ENCODE assay signal across 24 cellular contexts in the genomic region with DNA sequence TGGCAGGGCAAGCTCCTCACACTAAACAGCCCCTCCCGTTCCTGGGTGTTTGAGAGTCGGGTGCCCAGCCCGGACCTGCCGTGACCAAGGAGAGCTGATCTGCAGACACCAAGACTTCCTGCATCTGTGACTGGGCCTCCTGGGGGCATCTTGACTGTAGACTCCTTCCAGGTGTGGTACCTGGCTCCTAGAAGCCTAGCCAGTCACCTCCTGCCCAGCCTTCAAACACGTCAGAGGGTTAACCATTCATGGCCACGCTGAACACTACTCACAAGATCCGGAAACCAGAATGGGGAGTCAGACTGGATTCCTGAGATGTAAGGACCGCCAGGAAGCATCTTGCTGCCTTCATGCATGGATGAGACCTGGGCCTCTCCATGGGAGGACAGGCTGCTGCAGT. TPM values are rescaled to one million over a fixed set of nuclear protein-coding genes. Genes with fewer than 3 reads are reported as not detected.
DNase-seq lines count a peak whose midpoint lies in the region; FAIRE-seq and TF ChIP-seq lines count a peak whose summit lies in the region.
"Had no signal": no experiment of that assay in that cellular context is flagged by ENCODE, and none has a peak within 500 bp of the region (broad histone marks: within the 10 kb centered on the region; RNA-seq: fewer than 3 reads in every experiment).

No MANE protein-coding gene starts in this region.

- H3K27ac Mint-ChIP-seq in chondrocyte (ENCODE audit: unreplicated experiment) = no peak overlapping the region
- H3K27ac Mint-ChIP-seq in type B pancreatic cell = peak overlapping the region; percentile 97
- H3K27ac Mint-ChIP-seq: activated CD8-positive, alpha-beta memory T cell treated with anti-CD3 and anti-CD28 coated beads, Interleukin-2, amount 10 ng/mL, durations not matched to agents 7 days and 5 days; activated naive CD4-positive, alpha-beta T cell treated with anti-CD3 and anti-CD28 coated beads, Interleukin-2, amount 50 U/mL, for 72 hours; activated T-helper 17 cell treated with anti-CD3 and anti-CD28 coated beads, Interleukin-2, amount 50 U/mL, for 72 hours; CD8-positive, alpha-beta T cell had no signal

- TF ChIP-seq CTCF in chondrocyte (IDR thresholded peaks at IDR 0.05) (no peak), type B pancreatic cell (conservative IDR thresholded peaks at IDR 0.05) (no peak), GM20000 (IDR thresholded peaks at IDR 0.05; ENCODE audit: extremely low read depth, missing control alignments) (no peak)

- H3K4me1 Mint-ChIP-seq in chondrocyte (ENCODE audit: low read depth) (peaks cover 4% of the 10 kb centered on the region), type B pancreatic cell (ENCODE audit: unreplicated experiment) (peaks cover 19% of the 10 kb centered on the region)

- H3K9me3 Mint-ChIP-seq in chondrocyte (ENCODE audit: low read depth) = no peaks in the 10 kb centered on the region
- no peaks in the 10 kb centered on the region for H3K9me3 Mint-ChIP-seq in type B pancreatic cell
- H3K9me3 Mint-ChIP-seq: activated naive CD4-positive, alpha-beta T cell treated with anti-CD3 and anti-CD28 coated beads, Interleukin-2, amount 50 U/mL, for 72 hours; activated T-helper 17 cell treated with anti-CD3 and anti-CD28 coated beads, Interleukin-2, amount 50 U/mL, for 72 hours; CD8-positive, alpha-beta T cell; naive thymus-derived CD8-positive, alpha-beta T cell had no signal

- H3K36me3 Mint-ChIP-seq in chondrocyte (ENCODE audit: low read depth) (no peaks in the 10 kb centered on the region), type B pancreatic cell (no peaks in the 10 kb centered on the region)
- H3K36me3 Mint-ChIP-seq: activated CD8-positive, alpha-beta memory T cell treated with anti-CD3 and anti-CD28 coated beads, Interleukin-2, amount 10 ng/mL, durations not matched to agents 7 days and 5 days; activated naive CD4-positive, alpha-beta T cell treated with anti-CD3 and anti-CD28 coated beads, Interleukin-2, amount 50 U/mL, for 72 hours; CD8-positive, alpha-beta T cell; naive thymus-derived CD8-positive, alpha-beta T cell had no signal

- H3K27me3 Mint-ChIP-seq in chondrocyte (ENCODE audit: low read depth) (no peaks in the 10 kb centered on the region), type B pancreatic cell (no peaks in the 10 kb centered on the region)
- H3K27me3 Mint-ChIP-seq: activated CD8-positive, alpha-beta memory T cell treated with anti-CD3 and anti-CD28 coated beads, Interleukin-2, amount 10 ng/mL, durations not matched to agents 7 days and 5 days; activated T-helper 17 cell treated with anti-CD3 and anti-CD28 coated beads, Interleukin-2, amount 50 U/mL, for 72 hours; naive thymus-derived CD8-positive, alpha-beta T cell had no signal

- DNase-seq in HT-29 (ENCODE audit: low spot score) (peak; percentile 81), chondrocyte (ENCODE audit: low spot score) (peak; percentile 72), left kidney (ENCODE audit: low read depth, low spot score) (peak; percentile 72), type B pancreatic cell (ENCODE audit: extremely low spot score, unreplicated experiment) (no peak), hepatic stellate cell (ENCODE audit: low spot score) (no peak), urothelium cell line (ENCODE audit: low spot score) (no peak), GM20000 (ENCODE audit: low spot score) (no peak)
- DNase-seq: activated CD4-positive, alpha-beta T cell treated with anti-CD3 and anti-CD28 coated beads for 48 hours; activated CD8-positive, alpha-beta memory T cell treated with anti-CD3 and anti-CD28 coated beads, Interleukin-2, amount 10 ng/mL, durations not matched to agents 7 days and 5 days; DMS53; GM23248; mesendoderm; NCI-H1092; NCI-H2029; sigmoid colon; SJCRH30; T-helper 1 cell had no signal

- no peak for FAIRE-seq in urothelium cell line (lab: Jason Lieb, UNC)
- FAIRE-seq: astrocyte, GM12891 had no signal

- no peak overlapping the region for H3K4me3 Mint-ChIP-seq in chondrocyte (ENCODE audit: unreplicated experiment)
- H3K4me3 Mint-ChIP-seq in type B pancreatic cell = peak overlapping the region; percentile 68
- H3K4me3 Mint-ChIP-seq: activated CD8-positive, alpha-beta memory T cell treated with anti-CD3 and anti-CD28 coated beads, Interleukin-2, amount 10 ng/mL, durations not matched to agents 7 days and 5 days; activated T-helper 17 cell treated with anti-CD3 and anti-CD28 coated beads, Interleukin-2, amount 50 U/mL, for 72 hours; CD8-positive, alpha-beta T cell; naive thymus-derived CD8-positive, alpha-beta T cell had no signal

RNA-seq across cellular contexts. Expression of gene LCN2, which starts 3.7 kb away (rescaled TPM):
- total RNA-seq in HT-29 (2014; rRNA removed; shearing (Covaris generic)) = 221 and 241 TPM in 2 replicates
- total RNA-seq in chondrocyte (not detected in 3 replicates), type B pancreatic cell (ENCODE audit: low replicate concordance) (10.7 and 12.4 TPM in 2 replicates)
- total RNA-seq: activated CD8-positive, alpha-beta memory T cell treated with anti-CD3 and anti-CD28 coated beads, Interleukin-2, amount 10 ng/mL, durations not matched to agents 7 days and 5 days; activated naive CD4-positive, alpha-beta T cell treated with anti-CD3 and anti-CD28 coated beads, Interleukin-2, amount 50 U/mL, for 72 hours; activated T-helper 17 cell treated with anti-CD3 and anti-CD28 coated beads, Interleukin-2, amount 50 U/mL, for 72 hours; astrocyte; CD8-positive, alpha-beta T cell; GM23248; LHCN-M2; naive thymus-derived CD8-positive, alpha-beta T cell; sigmoid colon; SJCRH30 had no signal

RNA-seq across cellular contexts. Expression of gene BBLN, which starts 14.5 kb away (rescaled TPM):
- 439 and 565 TPM in 2 replicates for total RNA-seq in HT-29 (2014; rRNA removed; shearing (Covaris generic))
- total RNA-seq in chondrocyte (78.8 to 85.3 TPM (median 80.2 TPM) in 3 replicates), type B pancreatic cell (ENCODE audit: low replicate concordance) (108 and 150 TPM in 2 replicates)

RNA-seq across cellular contexts. Expression of gene PTGES2, which starts 18.0 kb away (rescaled TPM):
- 365 and 392 TPM in 2 replicates for total RNA-seq in HT-29 (2014; rRNA removed; shearing (Covaris generic))
- total RNA-seq in chondrocyte (43.5 to 53.6 TPM (median 49.3 TPM) in 3 replicates), type B pancreatic cell (ENCODE audit: low replicate concordance) (67.2 and 85.0 TPM in 2 replicates)

RNA-seq across cellular contexts. Expression of gene CIZ1, which starts 45.8 kb away (rescaled TPM):
- 99.1 and 99.9 TPM in 2 replicates for total RNA-seq in HT-29 (2014; rRNA removed; shearing (Covaris generic))
- 130 to 147 TPM (median 140 TPM) in 3 replicates for total RNA-seq in chondrocyte
- total RNA-seq in type B pancreatic cell (ENCODE audit: low replicate concordance) = 141 and 186 TPM in 2 replicates

RNA-seq across cellular contexts. Expression of gene DNM1, which starts 57.6 kb away (rescaled TPM):
- total RNA-seq in HT-29 (2014; rRNA removed; shearing (Covaris generic)) = 83.8 and 87.7 TPM in 2 replicates
- total RNA-seq in chondrocyte (87.0 to 127 TPM (median 91.9 TPM) in 3 replicates), type B pancreatic cell (ENCODE audit: low replicate concordance) (16.3 and 112 TPM in 2 replicates)

Comparison
In these comparisons a context has a peak if more than half of its experiments do, and no peak if none do; other contexts are left out.
1. DNase-seq: peak in HT-29 (single experiment), chondrocyte (single experiment) and left kidney (single experiment); none in type B pancreatic cell (single experiment), hepatic stellate cell (single experiment), urothelium cell line (single experiment) and GM20000 (single experiment).
2. RNA of gene LCN2, which starts 3.7 kb away (total RNA-seq): 221 to 241 TPM in HT-29; 10.7 to 12.4 TPM in type B pancreatic cell and not detected in chondrocyte; every median in the first group is over 10 times any median in the second.